ENCODE assay signal across 16 cellular contexts in genomic region chr2:86360781-86361180, GRCh38.
"Had no signal": no experiment of that assay in that cellular context is flagged by ENCODE, and none has a peak within 500 bp of the region (broad histone marks: within the 10 kb centered on the region; RNA-seq: fewer than 3 reads in every experiment).

No MANE protein-coding gene starts in this region.

- H3K36me3 ChIP-seq: breast epithelium, pancreas, right atrium auricular region, tibial artery, uterus had no signal

- H3K36me3 Mint-ChIP-seq: activated CD8-positive, alpha-beta memory T cell treated with anti-CD3 and anti-CD28 coated beads, Interleukin-2, amount 10 ng/mL, durations not matched to agents 7 days and 5 days; activated naive CD8-positive, alpha-beta T cell treated with anti-CD3 and anti-CD28 coated beads for 36 hours had no signal

- H3K27ac ChIP-seq: breast epithelium, pancreas, right atrium auricular region, tibial artery, uterus had no signal

- H3K4me3 ChIP-seq: breast epithelium, pancreas, right atrium auricular region, tibial artery, uterus had no signal

- H3K4me1 Mint-ChIP-seq: activated naive CD8-positive, alpha-beta T cell treated with anti-CD3 and anti-CD28 coated beads for 36 hours had no signal

- DNase-seq: activated CD4-positive, alpha-beta T cell treated with anti-CD3 and anti-CD28 coated beads, Interleukin-2, amount 50 U/mL, for 48 hours; activated CD8-positive, alpha-beta memory T cell treated with anti-CD3 and anti-CD28 coated beads, Interleukin-2, amount 10 ng/mL, durations not matched to agents 7 days and 5 days; activated effector memory CD4-positive, alpha-beta T cell treated with Interleukin-2 at 50 U/mL for 16 hours; activated naive CD8-positive, alpha-beta T cell treated with anti-CD3 and anti-CD28 coated beads for 36 hours; activated T-cell treated with anti-CD3 and anti-CD28 coated beads, Interleukin-2, amount 50 U/mL, for 24 hours; dermis blood vessel endothelial cell; erythroblast; left ventricle myocardium superior; pancreas; small intestine; tibial artery; uterus had no signal

- H3K27ac Mint-ChIP-seq: activated CD8-positive, alpha-beta memory T cell treated with anti-CD3 and anti-CD28 coated beads, Interleukin-2, amount 10 ng/mL, durations not matched to agents 7 days and 5 days; activated naive CD8-positive, alpha-beta T cell treated with anti-CD3 and anti-CD28 coated beads for 36 hours; activated T-cell treated with anti-CD3 and anti-CD28 coated beads, Interleukin-2, amount 50 U/mL, for 24 hours had no signal

- H3K9me3 ChIP-seq: breast epithelium, pancreas, right atrium auricular region, tibial artery, uterus had no signal

- H3K27me3 ChIP-seq: breast epithelium, pancreas, right atrium auricular region, uterus had no signal

- FAIRE-seq: keratinocyte, pancreas, small intestine had no signal

- H3K4me3 Mint-ChIP-seq: activated CD8-positive, alpha-beta memory T cell treated with anti-CD3 and anti-CD28 coated beads, Interleukin-2, amount 10 ng/mL, durations not matched to agents 7 days and 5 days; activated naive CD8-positive, alpha-beta T cell treated with anti-CD3 and anti-CD28 coated beads for 36 hours; activated T-cell treated with anti-CD3 and anti-CD28 coated beads, Interleukin-2, amount 50 U/mL, for 24 hours; neural crest cell had no signal

- H3K9me3 Mint-ChIP-seq: activated T-cell treated with anti-CD3 and anti-CD28 coated beads, Interleukin-2, amount 50 U/mL, for 24 hours; neural crest cell had no signal

- H3K4me1 ChIP-seq: breast epithelium, right atrium auricular region, tibial artery, uterus had no signal
